ENCODE assay signal across 18 cellular contexts in genomic region chr18:62723666-62724281, GRCh38. TPM values are rescaled to one million over a fixed set of nuclear protein-coding genes. Genes with fewer than 3 reads are reported as not detected.
DNase-seq lines count a peak whose midpoint lies in the region; ATAC-seq and TF ChIP-seq lines count a peak whose summit lies in the region.
"Had no signal": no experiment of that assay in that cellular context is flagged by ENCODE, and none has a peak within 500 bp of the region (broad histone marks: within the 10 kb centered on the region; RNA-seq: fewer than 3 reads in every experiment).

No MANE protein-coding gene starts in this region.

- H3K27me3 Mint-ChIP-seq in osteocyte (ENCODE audit: unreplicated experiment) (no peaks in the 10 kb centered on the region), T-cell (no peaks in the 10 kb centered on the region)
- H3K27me3 Mint-ChIP-seq: activated naive CD4-positive, alpha-beta T cell treated with anti-CD3 and anti-CD28 coated beads, Interleukin-2, amount 50 U/mL, for 24 hours; memory B cell had no signal

- no peak for ATAC-seq in T-cell (replicated peaks in 1 of 4)
- ATAC-seq in activated naive CD4-positive, alpha-beta T cell treated with anti-CD3 and anti-CD28 coated beads, Interleukin-2, amount 50 U/mL, for 72 hours: no peak
- ATAC-seq: activated CD4-positive, alpha-beta T cell treated with anti-CD3 and anti-CD28 coated beads for 36 hours; stimulated activated effector memory CD8-positive, alpha-beta T cell treated with anti-CD3 and anti-CD28 coated beads, Interleukin-12 subunit alpha, Interleukin-12 subunit beta, amount 100 ng/mL, for 72 hours had no signal

- H3K4me1 Mint-ChIP-seq in osteocyte (ENCODE audit: unreplicated experiment): peaks cover 58% of the 10 kb centered on the region
- H3K4me1 Mint-ChIP-seq in T-cell: peaks cover 11 to 25% (median 17%) of the 10 kb centered on the region in 3 donors

- peak overlapping the region in 1 of 11 experiments; percentile 3; a peak in 1 of 22 replicates for H3K27ac ChIP-seq in BLaER1 treated with 17β-estradiol and CSF1 and Interleukin-3, amounts not matched to agents 10 nM and 100 nM
- H3K27ac ChIP-seq in effector memory CD4-positive, alpha-beta T cell (ENCODE audit: insufficient read depth, low read length, poor library complexity, severe bottlenecking): no peak overlapping the region
- H3K27ac ChIP-seq: KMS-11, neutrophil had no signal

- H3K36me3 Mint-ChIP-seq in osteocyte (ENCODE audit: unreplicated experiment): peaks cover 2% of the 10 kb centered on the region
- H3K36me3 Mint-ChIP-seq in T-cell: no peaks in the 10 kb centered on the region
- H3K36me3 Mint-ChIP-seq in activated naive CD4-positive, alpha-beta T cell treated with anti-CD3 and anti-CD28 coated beads, Interleukin-2, amount 50 U/mL, for 72 hours: peaks cover 0 to 2% of the 10 kb centered on the region in 2 donors
- H3K36me3 Mint-ChIP-seq: memory B cell; stimulated activated effector memory CD8-positive, alpha-beta T cell treated with anti-CD3 and anti-CD28 coated beads, Interleukin-12 subunit alpha, Interleukin-12 subunit beta, amount 100 ng/mL, for 72 hours had no signal

- H3K27me3 ChIP-seq in BLaER1 treated with 17β-estradiol and CSF1 and Interleukin-3, amounts not matched to agents 10 nM and 100 nM: no peaks in the 10 kb centered on the region
- no peaks in the 10 kb centered on the region for H3K27me3 ChIP-seq in effector memory CD4-positive, alpha-beta T cell (replicated peaks; ENCODE audit: control insufficient read depth, insufficient read depth, low read length, poor library complexity, severe bottlenecking)
- H3K27me3 ChIP-seq: neutrophil had no signal

- H3K4me1 ChIP-seq in BLaER1 treated with 17β-estradiol and CSF1 and Interleukin-3, amounts not matched to agents 10 nM and 100 nM: peaks cover 32 to 71% (median 64%) of the 10 kb centered on the region in 10 experiments
- H3K4me1 ChIP-seq in effector memory CD4-positive, alpha-beta T cell (ENCODE audit: control insufficient read depth, insufficient read depth, low read length, poor library complexity, severe bottlenecking): peaks cover 2% of the 10 kb centered on the region

- no peak overlapping the region; a peak in 1 of 22 replicates for H3K9ac ChIP-seq in BLaER1 treated with 17β-estradiol and CSF1 and Interleukin-3, amounts not matched to agents 10 nM and 100 nM
- H3K9ac ChIP-seq: KMS-11 had no signal

- TF ChIP-seq CTCF in fibroblast of the aortic adventitia (IDR thresholded peaks at IDR 0.05; ENCODE audit: insufficient read depth, low read length) (no peak), osteocyte (IDR thresholded peaks at IDR 0.05) (no peak)

- no peaks in the 10 kb centered on the region for H3K9me3 Mint-ChIP-seq in osteocyte (ENCODE audit: unreplicated experiment)
- H3K9me3 Mint-ChIP-seq in T-cell: no peaks in the 10 kb centered on the region
- H3K9me3 Mint-ChIP-seq in activated naive CD4-positive, alpha-beta T cell treated with anti-CD3 and anti-CD28 coated beads, Interleukin-2, amount 50 U/mL, for 72 hours: no peaks in the 10 kb centered on the region
- H3K9me3 Mint-ChIP-seq: activated naive CD4-positive, alpha-beta T cell treated with anti-CD3 and anti-CD28 coated beads, Interleukin-2, amount 50 U/mL, for 24 hours; memory B cell; stimulated activated effector memory CD8-positive, alpha-beta T cell treated with anti-CD3 and anti-CD28 coated beads, Interleukin-12 subunit alpha, Interleukin-12 subunit beta, amount 100 ng/mL, for 72 hours had no signal

- H3K4me3 ChIP-seq in BLaER1 treated with 17β-estradiol and CSF1 and Interleukin-3, amounts not matched to agents 10 nM and 100 nM: no peak overlapping the region
- H3K4me3 ChIP-seq in fibroblast of the aortic adventitia (ENCODE audit: low read depth, low read length): no peak overlapping the region
- H3K4me3 ChIP-seq in effector memory CD4-positive, alpha-beta T cell (ENCODE audit: insufficient read depth, low read depth, low read length, poor library complexity, severe bottlenecking): no peak overlapping the region

- H3K36me3 ChIP-seq in BLaER1 treated with 17β-estradiol and CSF1 and Interleukin-3, amounts not matched to agents 10 nM and 100 nM: peaks cover 0 to 27% (median 15%) of the 10 kb centered on the region in 11 experiments; a peak in 16 of 22 replicates
- no peaks in the 10 kb centered on the region for H3K36me3 ChIP-seq in effector memory CD4-positive, alpha-beta T cell (ENCODE audit: control insufficient read depth, insufficient read depth, low read length)
- H3K36me3 ChIP-seq: neutrophil had no signal

- peak; percentile 52 for DNase-seq in RPMI8226
- DNase-seq in fibroblast of the aortic adventitia (ENCODE audit: low read depth): peak; percentile 34
- DNase-seq in osteocyte (ENCODE audit: extremely low spot score, unreplicated experiment): no peak
- no peak for DNase-seq in T-cell
- no peak for DNase-seq in activated naive CD4-positive, alpha-beta T cell treated with anti-CD3 and anti-CD28 coated beads, Interleukin-2, amount 50 U/mL, for 72 hours (ENCODE audit: low spot score in 2 of 2)
- DNase-seq in effector memory CD4-positive, alpha-beta T cell: no peak
- no peak for DNase-seq in activated CD4-positive, alpha-beta T cell treated with anti-CD3 and anti-CD28 coated beads, Interleukin-2, amount 50 U/mL, for 1 hour
- DNase-seq: activated CD4-positive, alpha-beta T cell treated with anti-CD3 and anti-CD28 coated beads for 36 hours; central memory CD4-positive, alpha-beta T cell; NCI-H1436; SIG-M5; T-helper 9 cell had no signal

- CTCF ChIA-PET in T-cell (lab: Charles Lee): interaction anchor here in 1 of 2 donors (1.2 kb wide), 1 partner anchor 13 kb away, joined by 4 read pairs; no protein-coding TSS in a partner anchor

- H3K9me3 ChIP-seq in BLaER1 treated with 17β-estradiol and CSF1 and Interleukin-3, amounts not matched to agents 10 nM and 100 nM (replicated peaks in 1 of 11): peaks cover 0 to 24% (median 21%) of the 10 kb centered on the region in 11 experiments; a peak in 18 of 22 replicates
- no peaks in the 10 kb centered on the region for H3K9me3 ChIP-seq in effector memory CD4-positive, alpha-beta T cell (ENCODE audit: control insufficient read depth, low read length)
- H3K9me3 ChIP-seq: neutrophil had no signal

- peak overlapping the region; percentile 95 for H3K27ac Mint-ChIP-seq in osteocyte (ENCODE audit: unreplicated experiment)
- no peak overlapping the region for H3K27ac Mint-ChIP-seq in T-cell
- no peak overlapping the region for H3K27ac Mint-ChIP-seq in activated naive CD4-positive, alpha-beta T cell treated with anti-CD3 and anti-CD28 coated beads, Interleukin-2, amount 50 U/mL, for 72 hours
- H3K27ac Mint-ChIP-seq: activated CD4-positive, alpha-beta T cell treated with anti-CD3 and anti-CD28 coated beads for 36 hours; activated naive CD4-positive, alpha-beta T cell treated with anti-CD3 and anti-CD28 coated beads, Interleukin-2, amount 50 U/mL, for 24 hours; memory B cell; stimulated activated effector memory CD8-positive, alpha-beta T cell treated with anti-CD3 and anti-CD28 coated beads, Interleukin-12 subunit alpha, Interleukin-12 subunit beta, amount 100 ng/mL, for 72 hours had no signal

- H3K4me2 ChIP-seq in BLaER1 treated with 17β-estradiol and CSF1 and Interleukin-3, amounts not matched to agents 10 nM and 100 nM: peak overlapping the region; percentile 29 to 94 (median 85); a peak in 21 of 22 replicates
- H3K4me2 ChIP-seq: KMS-11 had no signal

- peaks cover 0 to 56% (median 6%) of the 10 kb centered on the region in 11 experiments; a peak in 9 of 22 replicates for H4K20me1 ChIP-seq in BLaER1 treated with 17β-estradiol and CSF1 and Interleukin-3, amounts not matched to agents 10 nM and 100 nM

- POLR2A ChIA-PET in T-cell (lab: Charles Lee): no interaction called here

- H3K4me3 Mint-ChIP-seq in osteocyte (ENCODE audit: unreplicated experiment): peak overlapping the region; percentile 10
- H3K4me3 Mint-ChIP-seq in T-cell: no peak overlapping the region
- H3K4me3 Mint-ChIP-seq: activated CD4-positive, alpha-beta T cell treated with anti-CD3 and anti-CD28 coated beads for 36 hours; activated naive CD4-positive, alpha-beta T cell treated with anti-CD3 and anti-CD28 coated beads, Interleukin-2, amount 50 U/mL, for 24 hours; memory B cell; stimulated activated effector memory CD8-positive, alpha-beta T cell treated with anti-CD3 and anti-CD28 coated beads, Interleukin-12 subunit alpha, Interleukin-12 subunit beta, amount 100 ng/mL, for 72 hours had no signal

RNA-seq across cellular contexts. Expression of gene PHLPP1, which starts 8.4 kb away (rescaled TPM):
- total RNA-seq in fibroblast of the aortic adventitia (ENCODE audit: low replicate concordance) (7.2 and 14.1 TPM in 2 replicates), osteocyte (19.6 and 22.7 TPM in 2 replicates), T-cell (10 to 100 TPM in 1 of 5 donors, 1 to 10 TPM in 4; 6.9 to 11.5 (median 7.4) TPM)
- total RNA-seq in activated naive CD4-positive, alpha-beta T cell treated with anti-CD3 and anti-CD28 coated beads, Interleukin-2, amount 50 U/mL, for 72 hours: 10 to 100 TPM in 1 of 2 donors, 1 to 10 TPM in 1; 7.8 to 10.5 TPM

Comparison
In these comparisons a context has a peak if more than half of its experiments do, and no peak if none do; other contexts are left out.
1. DNase-seq: peak in RPMI8226 (single experiment) and fibroblast of the aortic adventitia (single experiment); none in osteocyte (single experiment), T-cell (0 of 34), activated naive CD4-positive, alpha-beta T cell treated with anti-CD3 and anti-CD28 coated beads, Interleukin-2, amount 50 U/mL, for 72 hours (0 of 2), effector memory CD4-positive, alpha-beta T cell (0 of 3) and activated CD4-positive, alpha-beta T cell treated with anti-CD3 and anti-CD28 coated beads, Interleukin-2, amount 50 U/mL, for 1 hour (single experiment).